9 cellular contexts compared by ENCODE assay signal in the genomic region with DNA sequence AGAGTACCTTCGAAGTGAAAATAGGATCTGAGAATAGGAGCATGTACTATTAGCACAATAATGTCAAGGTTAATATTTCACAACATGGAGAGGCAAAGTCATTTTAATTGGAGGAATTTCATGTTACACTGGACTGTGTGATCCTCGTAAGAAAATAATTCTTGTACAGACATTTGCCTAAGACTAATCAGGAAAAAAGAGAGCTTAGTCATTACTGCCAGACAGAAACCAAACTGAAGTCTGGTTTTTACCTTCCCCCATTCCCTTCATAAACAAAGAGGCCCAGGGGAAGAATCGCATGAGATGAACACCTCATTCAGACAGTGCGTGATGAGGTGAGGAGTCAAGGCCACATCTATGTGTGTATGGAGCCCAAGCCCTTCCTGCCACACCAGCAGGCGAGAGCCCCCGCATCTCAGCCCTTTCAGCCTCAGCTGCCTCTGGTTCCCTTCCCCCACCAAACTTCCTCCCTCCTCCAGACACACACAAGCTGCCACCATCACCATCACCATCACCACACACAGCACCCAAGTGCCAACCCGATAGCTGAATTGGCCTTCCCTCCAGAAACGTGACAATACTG.
DNase-seq lines count a peak whose midpoint lies in the region; ATAC-seq, FAIRE-seq and TF ChIP-seq lines count a peak whose summit lies in the region.
"Had no signal": no experiment of that assay in that cellular context is flagged by ENCODE, and none has a peak within 500 bp of the region (broad histone marks: within the 10 kb centered on the region; RNA-seq: fewer than 3 reads in every experiment).

No MANE protein-coding gene starts in this region.

- peaks cover 4% of the 10 kb centered on the region for H3K4me1 ChIP-seq in urinary bladder (ENCODE audit: insufficient read depth)

- no peak overlapping the region for H3K4me3 ChIP-seq in urinary bladder (ENCODE audit: low read depth, low read length)

- no peak for TF ChIP-seq CTCF in MCF 10A (IDR thresholded peaks at IDR 0.05; ENCODE audit: unreplicated experiment)

- H3K27ac ChIP-seq in urinary bladder (ENCODE audit: low read depth), result peak overlapping the region; percentile 79

- peak overlapping the region; percentile 47 for H3K4me3 Mint-ChIP-seq in MCF 10A (ENCODE audit: unreplicated experiment)
- no peak overlapping the region for H3K4me3 Mint-ChIP-seq in T-helper 2 cell treated with Interferon-gamma antibody and Interleukin-4, amounts not matched to agents 5 μg/mL and 100 μg/mL, for 36 hours
- H3K4me3 Mint-ChIP-seq: IgD-negative memory B cell had no signal

- H3K9me3 Mint-ChIP-seq in MCF 10A (ENCODE audit: unreplicated experiment), result no peaks in the 10 kb centered on the region
- H3K9me3 Mint-ChIP-seq in T-helper 2 cell treated with Interferon-gamma antibody and Interleukin-4, amounts not matched to agents 5 μg/mL and 100 μg/mL, for 36 hours, result no peaks in the 10 kb centered on the region
- H3K9me3 Mint-ChIP-seq: IgD-negative memory B cell had no signal

- H3K36me3 Mint-ChIP-seq in MCF 10A (ENCODE audit: insufficient read depth, unreplicated experiment), result no peaks in the 10 kb centered on the region
- no peaks in the 10 kb centered on the region for H3K36me3 Mint-ChIP-seq in T-helper 2 cell treated with Interferon-gamma antibody and Interleukin-4, amounts not matched to agents 5 μg/mL and 100 μg/mL, for 36 hours (ENCODE audit: low read depth)
- H3K36me3 Mint-ChIP-seq: IgD-negative memory B cell had no signal

- no peaks in the 10 kb centered on the region for H3K27me3 Mint-ChIP-seq in MCF 10A (ENCODE audit: insufficient read depth, unreplicated experiment)
- peaks cover 3% of the 10 kb centered on the region for H3K27me3 Mint-ChIP-seq in T-helper 2 cell treated with Interferon-gamma antibody and Interleukin-4, amounts not matched to agents 5 μg/mL and 100 μg/mL, for 36 hours (ENCODE audit: low read depth)

- peak overlapping the region; percentile 92 for H3K27ac Mint-ChIP-seq in MCF 10A (ENCODE audit: low read depth, unreplicated experiment)
- no peak overlapping the region for H3K27ac Mint-ChIP-seq in T-helper 2 cell treated with Interferon-gamma antibody and Interleukin-4, amounts not matched to agents 5 μg/mL and 100 μg/mL, for 36 hours

- FAIRE-seq in HTR-8/SVneo (lab: Jason Lieb, UNC), result no peak

- no peaks in the 10 kb centered on the region for H3K36me3 ChIP-seq in urinary bladder (ENCODE audit: insufficient read depth)

- CTCF ChIA-PET in MCF 10A (lab: Yijun Ruan, JAX), result interaction anchor here (0.5 to 2.7 kb wide), 9 partner anchors 11 to 422 kb away, joined by 3 to 10 read pairs (median 6); no protein-coding TSS in a partner anchor

- 67% methylated on average over 8 of the region's 8 CpGs for WGBS in urinary bladder

- peak; percentile 65 for DNase-seq in MCF 10A (ENCODE audit: unreplicated experiment)
- DNase-seq in medulla oblongata (ENCODE audit: extremely low spot score), result peak; percentile 12
- no peak for DNase-seq in HTR-8/SVneo (ENCODE audit: insufficient read length, low spot score)
- no peak for DNase-seq in NCI-H526 treated with DMSO at 0.1 percent for 48 hours (lab: John Stamatoyannopoulos, UW)
- no peak for DNase-seq in T-helper 2 cell treated with Interferon-gamma antibody and Interleukin-4, amounts not matched to agents 5 μg/mL and 100 μg/mL, for 36 hours (ENCODE audit: low spot score)

- intact Hi-C loops in MCF 10A (cut with micrococcal nuclease), result loop anchor here (1.0 to 10.0 kb wide), 5 partner anchors 10 to 201 kb away; no protein-coding TSS in a partner anchor

- H3K4me1 Mint-ChIP-seq in MCF 10A (ENCODE audit: insufficient read depth, unreplicated experiment), result peaks cover 16% of the 10 kb centered on the region
- H3K4me1 Mint-ChIP-seq in T-helper 2 cell treated with Interferon-gamma antibody and Interleukin-4, amounts not matched to agents 5 μg/mL and 100 μg/mL, for 36 hours (ENCODE audit: low read depth), result no peaks in the 10 kb centered on the region

- ATAC-seq in GM18502 (IDR thresholded peaks at IDR 0.05; ENCODE audit: poor library complexity, unreplicated experiment) (peak; percentile 72), HG03460 (IDR thresholded peaks at IDR 0.05; ENCODE audit: unreplicated experiment) (peak; percentile 64)

- POLR2A ChIA-PET in MCF 10A (lab: Yijun Ruan, JAX), result interaction anchor here (0.6 to 3.3 kb wide), 22 partner anchors 8 to 384 kb away, joined by 3 to 39 read pairs (median 4); partner anchors contain the start of genes FSD1L and NIPSNAP3A

- BruUV-seq in MCF 10A (replicated peaks; lab: Mats Ljungman, UMichigan), result no TSS peak

Comparison
In these comparisons a context has a peak if more than half of its experiments do, and no peak if none do; other contexts are left out.
1. DNase-seq: peak in MCF 10A (single experiment) and medulla oblongata (single experiment); none in HTR-8/SVneo (single experiment), NCI-H526 treated with DMSO at 0.1 percent for 48 hours (single experiment) and T-helper 2 cell treated with Interferon-gamma antibody and Interleukin-4, amounts not matched to agents 5 μg/mL and 100 μg/mL, for 36 hours (single experiment).